ENCODE assay signal across 19 cellular contexts in the genomic region with DNA sequence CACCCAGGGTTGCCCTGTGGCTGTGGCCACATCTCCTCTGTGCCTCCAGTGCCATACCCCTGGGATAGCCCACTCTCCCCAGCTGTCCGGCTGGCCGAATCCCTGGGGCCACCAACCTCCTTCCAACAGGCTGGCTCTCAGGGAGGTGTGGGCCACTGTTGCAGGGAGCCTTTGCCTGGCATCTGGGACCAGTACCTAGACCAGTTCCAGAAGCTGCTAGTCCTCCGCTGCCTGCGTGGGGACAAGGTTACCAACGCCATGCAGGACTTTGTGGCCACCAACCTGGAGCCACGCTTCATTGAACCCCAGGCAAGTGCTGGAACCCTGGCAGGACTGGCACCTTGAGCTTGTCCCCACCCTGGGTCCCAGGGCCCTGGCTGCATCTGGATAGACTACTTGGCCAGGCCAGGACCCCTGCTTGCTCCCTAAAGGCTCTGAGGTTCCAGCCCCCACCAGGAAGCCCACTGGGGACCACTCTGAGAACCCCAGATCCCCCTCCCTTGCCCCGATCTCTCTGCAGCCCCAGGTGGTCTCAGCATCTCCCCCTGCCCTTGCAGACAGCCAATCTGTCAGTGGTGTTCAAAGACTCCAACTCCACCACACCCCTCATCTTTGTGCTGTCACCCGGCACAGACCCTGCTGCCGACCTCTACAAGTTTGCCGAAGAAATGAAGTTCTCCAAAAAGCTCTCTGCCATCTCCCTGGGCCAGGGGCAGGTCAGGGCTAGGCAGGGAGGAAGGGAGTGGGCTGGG. TPM values are rescaled to one million over a fixed set of nuclear protein-coding genes. Genes with fewer than 3 reads are reported as not detected.
DNase-seq lines count a peak whose midpoint lies in the region; ATAC-seq and TF ChIP-seq lines count a peak whose summit lies in the region.
"Had no signal": no experiment of that assay in that cellular context is flagged by ENCODE, and none has a peak within 500 bp of the region (broad histone marks: within the 10 kb centered on the region; RNA-seq: fewer than 3 reads in every experiment).

No MANE protein-coding gene starts in this region.

- no peaks in the 10 kb centered on the region for H3K79me2 ChIP-seq in neural progenitor cell (ENCODE audit: low read depth)

- H3F3A ChIP-seq in neural progenitor cell (ENCODE audit: low read depth) = no peaks in the 10 kb centered on the region

- H3K36me3 Mint-ChIP-seq in natural killer cell treated with Interleukin-12 subunit alpha and Interleukin-12 subunit beta and Interleukin-15 and Interleukin-18, amount 100 ng/mL, for 72 hours = no peaks in the 10 kb centered on the region
- no peaks in the 10 kb centered on the region for H3K36me3 Mint-ChIP-seq in natural killer cell
- H3K36me3 Mint-ChIP-seq in neural progenitor cell = no peaks in the 10 kb centered on the region

- no peak for ATAC-seq in natural killer cell treated with Interleukin-12 subunit alpha and Interleukin-12 subunit beta and Interleukin-15 and Interleukin-18, amount 100 ng/mL, for 72 hours
- ATAC-seq in natural killer cell = no peak
- ATAC-seq in aorta (ENCODE audit: low FRiP score) = no peak
- ATAC-seq in GM21367 (IDR thresholded peaks at IDR 0.05; ENCODE audit: unreplicated experiment) = no peak

- H3K4me1 ChIP-seq in left ventricle myocardium inferior = peaks cover 4% of the 10 kb centered on the region
- H3K4me1 ChIP-seq in neural progenitor cell = no peaks in the 10 kb centered on the region
- H3K4me1 ChIP-seq in aorta (ENCODE audit: control insufficient read depth in 1 of 2, insufficient read depth in 2 of 2, low read length in 2 of 2) = no peaks in the 10 kb centered on the region
- H3K4me1 ChIP-seq: BE2C had no signal

- 83 to 91% methylated on average over 10 of the region's 10 CpGs for WGBS in aorta, 2 donors

- no peak overlapping the region for H3K4me2 ChIP-seq in neural progenitor cell

- H3K4me3 Mint-ChIP-seq in natural killer cell treated with Interleukin-12 subunit alpha and Interleukin-12 subunit beta and Interleukin-15 and Interleukin-18, amount 100 ng/mL, for 72 hours = no peak overlapping the region
- H3K4me3 Mint-ChIP-seq in natural killer cell (no peak overlapping the region), neural progenitor cell (no peak overlapping the region)
- H3K4me3 Mint-ChIP-seq: CD4-positive, CD25-positive, alpha-beta regulatory T cell had no signal

- TF ChIP-seq CTCF in natural killer cell (IDR thresholded peaks at IDR 0.05) = no peak
- no peak for TF ChIP-seq CTCF in left ventricle myocardium inferior (IDR thresholded peaks at IDR 0.05; ENCODE audit: borderline replicate concordance)
- no peak for TF ChIP-seq CTCF in neural progenitor cell (IDR thresholded peaks at IDR 0.05)

- H2AFZ ChIP-seq in neural progenitor cell (replicated peaks) = no peak overlapping the region

- no peaks in the 10 kb centered on the region for H3K4me1 Mint-ChIP-seq in natural killer cell treated with Interleukin-12 subunit alpha and Interleukin-12 subunit beta and Interleukin-15 and Interleukin-18, amount 100 ng/mL, for 72 hours (ENCODE audit: low read depth in 2 of 2)
- H3K4me1 Mint-ChIP-seq in natural killer cell (no peaks in the 10 kb centered on the region), neural progenitor cell (peaks cover 3% of the 10 kb centered on the region)
- H3K4me1 Mint-ChIP-seq: CD4-positive, CD25-positive, alpha-beta regulatory T cell had no signal

- no peaks in the 10 kb centered on the region for H4K20me1 ChIP-seq in neural progenitor cell (ENCODE audit: low read depth)

- no peak overlapping the region for H3K27ac Mint-ChIP-seq in natural killer cell treated with Interleukin-12 subunit alpha and Interleukin-12 subunit beta and Interleukin-15 and Interleukin-18, amount 100 ng/mL, for 72 hours
- H3K27ac Mint-ChIP-seq in natural killer cell = no peak overlapping the region
- H3K27ac Mint-ChIP-seq in neural progenitor cell = peak overlapping the region; percentile 86

- peak; percentile 48 for DNase-seq in natural killer cell treated with Interleukin-12 subunit alpha and Interleukin-12 subunit beta and Interleukin-15 and Interleukin-18, amount 100 ng/mL, for 72 hours (ENCODE audit: low spot score)
- no peak for DNase-seq in natural killer cell
- DNase-seq in left ventricle myocardium inferior = peak; percentile 8
- no peak for DNase-seq in neural progenitor cell (ENCODE audit: low spot score)
- DNase-seq in aorta = peak; percentile 37 to 59
- no peak for DNase-seq in T1000 (lab: John Stamatoyannopoulos, UW)
- DNase-seq: BE2C; CD4-positive, CD25-positive, alpha-beta regulatory T cell; DMS79; Karpas-422; MV-4-11; NCI-H1105 treated with DMSO at 0.1 percent for 48 hours; NCI-H446; NCI-H526 treated with DMSO at 0.1 percent for 48 hours; OCI-M1; SHP77 had no signal

- H3K4me3 ChIP-seq in left ventricle myocardium inferior = no peak overlapping the region
- H3K4me3 ChIP-seq in neural progenitor cell = no peak overlapping the region
- no peak overlapping the region for H3K4me3 ChIP-seq in aorta (ENCODE audit: low read length in 2 of 2)

- H3K9me3 Mint-ChIP-seq in natural killer cell treated with Interleukin-12 subunit alpha and Interleukin-12 subunit beta and Interleukin-15 and Interleukin-18, amount 100 ng/mL, for 72 hours = no peaks in the 10 kb centered on the region
- H3K9me3 Mint-ChIP-seq in natural killer cell (no peaks in the 10 kb centered on the region), neural progenitor cell (peaks cover 3% of the 10 kb centered on the region)
- H3K9me3 Mint-ChIP-seq: CD4-positive, CD25-positive, alpha-beta regulatory T cell had no signal

- H3K9me3 ChIP-seq in left ventricle myocardium inferior (replicated peaks) = no peaks in the 10 kb centered on the region
- no peaks in the 10 kb centered on the region for H3K9me3 ChIP-seq in neural progenitor cell (ENCODE audit: low read depth)
- no peaks in the 10 kb centered on the region for H3K9me3 ChIP-seq in aorta (ENCODE audit: control insufficient read depth, low read length)
- H3K9me3 ChIP-seq: BE2C had no signal

- H3K36me3 ChIP-seq in left ventricle myocardium inferior = peaks cover 27% of the 10 kb centered on the region
- no peaks in the 10 kb centered on the region for H3K36me3 ChIP-seq in neural progenitor cell
- H3K36me3 ChIP-seq in aorta (ENCODE audit: control insufficient read depth in 1 of 2, insufficient read depth in 2 of 2, low read length in 1 of 2) = peaks cover 0 to 4% of the 10 kb centered on the region in 2 donors
- H3K36me3 ChIP-seq: BE2C had no signal

- H3K27me3 ChIP-seq in left ventricle myocardium inferior (ENCODE audit: low read depth) (no peaks in the 10 kb centered on the region), neural progenitor cell (no peaks in the 10 kb centered on the region), aorta (ENCODE audit: control insufficient read depth in 1 of 2, insufficient read depth in 2 of 2, low read length in 1 of 2) (no peaks in the 10 kb centered on the region)
- H3K27me3 ChIP-seq: BE2C had no signal

- H3K27me3 Mint-ChIP-seq in natural killer cell treated with Interleukin-12 subunit alpha and Interleukin-12 subunit beta and Interleukin-15 and Interleukin-18, amount 100 ng/mL, for 72 hours = no peaks in the 10 kb centered on the region
- H3K27me3 Mint-ChIP-seq in natural killer cell (ENCODE audit: low read depth in 2 of 2) (no peaks in the 10 kb centered on the region), neural progenitor cell (ENCODE audit: insufficient read depth, low read depth) (peaks cover 13% of the 10 kb centered on the region)
- H3K27me3 Mint-ChIP-seq: CD4-positive, CD25-positive, alpha-beta regulatory T cell had no signal

- H3K27ac ChIP-seq in left ventricle myocardium inferior (replicated peaks) (no peak overlapping the region), neural progenitor cell (no peak overlapping the region), aorta (ENCODE audit: low read depth in 1 of 2, low read length in 2 of 2) (no peak overlapping the region)

- H3K9ac ChIP-seq in neural progenitor cell = no peak overlapping the region

- intact Hi-C loops in natural killer cell (cut with micrococcal nuclease) (no loop called here), left ventricle myocardium inferior (cut with micrococcal nuclease) (no loop called here), aorta (cut with DNase I) (no loop called here)

RNA-seq across cellular contexts. Expression of a gene that starts 14.9 kb away (rescaled TPM):
- 100 to 1,000 TPM in 1 of 2 donors, 10 to 100 TPM in 1; 96.1 to 131 TPM for total RNA-seq in natural killer cell treated with Interleukin-12 subunit alpha and Interleukin-12 subunit beta and Interleukin-15 and Interleukin-18, amount 100 ng/mL, for 72 hours
- total RNA-seq in natural killer cell (100 to 1,000 TPM; 141 to 154 (median 145) TPM), left ventricle myocardium inferior (54.2 TPM), neural progenitor cell (ENCODE audit: low replicate concordance) (55.5 and 102 TPM in 2 replicates), aorta (10 to 100 TPM; 62.7 to 74.4 TPM)
- 10 to 100 TPM; 29.4 to 99.6 TPM for polyA plus RNA-seq in aorta

RNA-seq across cellular contexts. Expression of a gene that starts 15.5 kb away (rescaled TPM):
- 10 to 100 TPM in 1 of 2 donors, 1 to 10 TPM in 1; 3.8 to 11.8 TPM for total RNA-seq in natural killer cell treated with Interleukin-12 subunit alpha and Interleukin-12 subunit beta and Interleukin-15 and Interleukin-18, amount 100 ng/mL, for 72 hours
- 10 to 100 TPM; 10.9 to 13.5 (median 13.5) TPM for total RNA-seq in natural killer cell
- total RNA-seq in left ventricle myocardium inferior = 16.8 TPM
- total RNA-seq in neural progenitor cell (ENCODE audit: low replicate concordance) = 9.9 and 13.0 TPM in 2 replicates
- total RNA-seq in aorta = 1 to 10 TPM; 7.7 to 8.0 TPM
- polyA plus RNA-seq in aorta = 1 to 10 TPM; 7.1 to 8.5 TPM

RNA-seq across cellular contexts. Expression of a gene that starts 50.0 kb away (rescaled TPM):
- total RNA-seq in natural killer cell treated with Interleukin-12 subunit alpha and Interleukin-12 subunit beta and Interleukin-15 and Interleukin-18, amount 100 ng/mL, for 72 hours = under 1 TPM in 1 of 2 donors, not detected in 1; 0.08 TPM
- total RNA-seq in natural killer cell (under 1 TPM in 2 of 3 donors, not detected in 1; 0.07 to 0.55 TPM), left ventricle myocardium inferior (9.2 TPM), neural progenitor cell (ENCODE audit: low replicate concordance) (0.79 and 3.4 TPM in 2 replicates), aorta (10 to 100 TPM; 12.5 to 23.8 TPM)
- polyA plus RNA-seq in aorta = under 1 TPM in 1 of 2 donors, not detected in 1; 0.26 TPM
- total RNA-seq: A673 had no signal

RNA-seq across cellular contexts. Expression of a gene that starts 58.9 kb away (rescaled TPM):
- total RNA-seq in natural killer cell treated with Interleukin-12 subunit alpha and Interleukin-12 subunit beta and Interleukin-15 and Interleukin-18, amount 100 ng/mL, for 72 hours = not detected
- 1 to 10 TPM in 2 of 3 donors, not detected in 1; 1.1 to 1.2 TPM for total RNA-seq in natural killer cell
- 8,962 TPM for total RNA-seq in left ventricle myocardium inferior
- total RNA-seq in neural progenitor cell (ENCODE audit: low replicate concordance) = 0.67 and 5.8 TPM in 2 replicates
- 1 to 10 TPM; 2.6 to 4.7 TPM for total RNA-seq in aorta
- polyA plus RNA-seq in aorta = 10 to 100 TPM in 1 of 2 donors, 1 to 10 TPM in 1; 3.0 to 20.7 TPM
- total RNA-seq: A673, M059J had no signal

Comparison
In these comparisons a context has a peak if more than half of its experiments do, and no peak if none do; other contexts are left out.
1. DNase-seq: peak in natural killer cell treated with Interleukin-12 subunit alpha and Interleukin-12 subunit beta and Interleukin-15 and Interleukin-18, amount 100 ng/mL, for 72 hours (single experiment), left ventricle myocardium inferior (single experiment) and aorta (2 of 2); none in natural killer cell (single experiment), neural progenitor cell (single experiment) and T1000 (single experiment).